19 cellular contexts compared by ENCODE assay signal in the genomic region with DNA sequence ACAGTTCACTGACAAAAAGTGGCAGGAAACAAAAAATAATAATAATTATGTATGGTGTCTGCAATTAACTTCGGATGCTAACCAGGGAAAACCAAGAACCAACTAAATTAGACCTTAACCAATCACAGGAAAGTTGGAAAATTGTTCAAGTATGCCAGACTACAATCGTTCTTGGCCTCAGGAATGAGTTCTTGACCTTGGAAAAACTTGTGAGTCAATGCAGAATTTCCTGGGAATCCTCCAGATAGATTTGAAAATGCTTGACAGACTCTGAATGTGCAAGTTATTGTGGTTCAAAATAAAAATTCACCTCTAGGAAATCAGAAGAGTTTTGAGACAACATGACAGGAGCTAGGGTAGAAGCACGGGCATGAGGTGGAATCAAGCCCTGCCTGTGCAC.
"Had no signal": no experiment of that assay in that cellular context is flagged by ENCODE, and none has a peak within 500 bp of the region (broad histone marks: within the 10 kb centered on the region; RNA-seq: fewer than 3 reads in every experiment).

No MANE protein-coding gene starts in this region.

- DNase-seq: effector memory CD4-positive, alpha-beta T cell; foreskin melanocyte; head of caudate nucleus; hypothalamus; kidney glomerular epithelial cell; mesenchymal stem cell; midbrain; naive B cell; occipital lobe; pancreas; spleen; stimulated activated CD4-positive, alpha-beta T cell treated with anti-CD3 and anti-CD28 coated beads, Interleukin-15, amount 100 ng/mL, for 24 hours; stimulated activated CD4-positive, alpha-beta T cell treated with anti-CD3 and anti-CD28 coated beads, Interleukin-1b, Interleukin-23, amount 100 ng/mL, for 48 hours; stimulated activated CD4-positive, alpha-beta T cell treated with anti-CD3 and anti-CD28 coated beads, Interleukin-4, amount 100 ng/mL, for 24 hours; testis; upper lobe of right lung had no signal

- ATAC-seq: esophagus mucosa; left lobe of liver; pancreas; stimulated activated memory B cell treated with anti-CD40 and anti-IgM and Interleukin-4, amounts not matched to agents 10 μg/mL and 1 μg/mL and 100 μg/mL, for 72 hours; upper lobe of right lung had no signal
